In genomic region chr9:127388037-127388855, GRCh38 we compare ENCODE assay signal across 8 cellular contexts. TPM values are rescaled to one million over a fixed set of nuclear protein-coding genes. Genes with fewer than 3 reads are reported as not detected.
DNase-seq lines count a peak whose midpoint lies in the region; ATAC-seq lines count a peak whose summit lies in the region.

No MANE protein-coding gene starts in this region.

- peak; percentile 84 for DNase-seq in AG08396 (ENCODE audit: low spot score)
- DNase-seq in HPDE6-E6E7 (ENCODE audit: extremely low spot score): peak; percentile 84
- DNase-seq in activated CD4-positive, CD25-positive, alpha-beta regulatory T cell treated with anti-CD3 and anti-CD28 coated beads, Interleukin-2, amount 50 U/mL, for 16 hours (ENCODE audit: low read depth, low spot score): peak; percentile 70
- peak; percentile 75 to 89 for DNase-seq in central memory CD8-positive, alpha-beta T cell (ENCODE audit: low spot score in 2 of 2)
- peak; percentile 64 to 98 (median 92) for DNase-seq in naive thymus-derived CD8-positive, alpha-beta T cell
- DNase-seq in NCI-H2171 (lab: John Stamatoyannopoulos, UW): no peak

- H3K27me3 Mint-ChIP-seq in central memory CD8-positive, alpha-beta T cell: peaks cover 66% of the 10 kb centered on the region
- peaks cover 52 to 80% (median 61%) of the 10 kb centered on the region in 5 donors for H3K27me3 Mint-ChIP-seq in naive thymus-derived CD8-positive, alpha-beta T cell
- H3K27me3 Mint-ChIP-seq in stimulated activated naive CD8-positive, alpha-beta T cell treated with anti-CD3 and anti-CD28 coated beads, Interleukin-15, Interleukin-2, amounts not matched to agents 100 ng/mL and 50 ng/mL, for 24 hours: peaks cover 82% of the 10 kb centered on the region

- ATAC-seq in GM19467 (IDR thresholded peaks at IDR 0.05; ENCODE audit: unreplicated experiment): peak; percentile 48
- peak; percentile 99 for ATAC-seq in central memory CD8-positive, alpha-beta T cell (replicated peaks; ENCODE audit: extremely low read depth, poor library complexity, severe bottlenecking)
- peak; percentile 98 for ATAC-seq in naive thymus-derived CD8-positive, alpha-beta T cell

- peak overlapping the region; percentile 80 for H3K27ac Mint-ChIP-seq in central memory CD8-positive, alpha-beta T cell (ENCODE audit: low read depth)
- peak overlapping the region; percentile 9 to 90 (median 60) for H3K27ac Mint-ChIP-seq in naive thymus-derived CD8-positive, alpha-beta T cell
- peak overlapping the region; percentile 85 for H3K27ac Mint-ChIP-seq in stimulated activated naive CD8-positive, alpha-beta T cell treated with anti-CD3 and anti-CD28 coated beads, Interleukin-15, Interleukin-2, amounts not matched to agents 100 ng/mL and 50 ng/mL, for 24 hours

- POLR2A ChIA-PET in naive thymus-derived CD8-positive, alpha-beta T cell (lab: Charles Lee): interaction anchor here (0.7 to 1.4 kb wide), 8 partner anchors 9 to 475 kb away, joined by 3 to 10 read pairs (median 4); partner anchors contain the start of genes LRSAM1, RPL12, SLC2A8 and ZNF79

- H3K36me3 Mint-ChIP-seq in central memory CD8-positive, alpha-beta T cell (ENCODE audit: insufficient read depth): peaks cover 6% of the 10 kb centered on the region
- H3K36me3 Mint-ChIP-seq in naive thymus-derived CD8-positive, alpha-beta T cell: peaks cover 0 to 4% (median 0%) of the 10 kb centered on the region in 3 donors
- H3K36me3 Mint-ChIP-seq in stimulated activated naive CD8-positive, alpha-beta T cell treated with anti-CD3 and anti-CD28 coated beads, Interleukin-15, Interleukin-2, amounts not matched to agents 100 ng/mL and 50 ng/mL, for 24 hours (ENCODE audit: low read depth): no peaks in the 10 kb centered on the region

- peaks cover 16% of the 10 kb centered on the region for H3K4me1 Mint-ChIP-seq in central memory CD8-positive, alpha-beta T cell
- H3K4me1 Mint-ChIP-seq in naive thymus-derived CD8-positive, alpha-beta T cell: peaks cover 20 to 35% (median 26%) of the 10 kb centered on the region in 4 donors
- H3K4me1 Mint-ChIP-seq in stimulated activated naive CD8-positive, alpha-beta T cell treated with anti-CD3 and anti-CD28 coated beads, Interleukin-15, Interleukin-2, amounts not matched to agents 100 ng/mL and 50 ng/mL, for 24 hours (ENCODE audit: low read depth): peaks cover 34% of the 10 kb centered on the region

- H3K4me3 Mint-ChIP-seq in central memory CD8-positive, alpha-beta T cell: peak overlapping the region; percentile 36
- peak overlapping the region; percentile 0 to 86 (median 34) for H3K4me3 Mint-ChIP-seq in naive thymus-derived CD8-positive, alpha-beta T cell
- peak overlapping the region; percentile 62 for H3K4me3 Mint-ChIP-seq in stimulated activated naive CD8-positive, alpha-beta T cell treated with anti-CD3 and anti-CD28 coated beads, Interleukin-15, Interleukin-2, amounts not matched to agents 100 ng/mL and 50 ng/mL, for 24 hours

- no peaks in the 10 kb centered on the region for H3K9me3 Mint-ChIP-seq in central memory CD8-positive, alpha-beta T cell
- peaks cover 0 to 2% (median 0%) of the 10 kb centered on the region in 9 donors for H3K9me3 Mint-ChIP-seq in naive thymus-derived CD8-positive, alpha-beta T cell
- no peaks in the 10 kb centered on the region for H3K9me3 Mint-ChIP-seq in stimulated activated naive CD8-positive, alpha-beta T cell treated with anti-CD3 and anti-CD28 coated beads, Interleukin-15, Interleukin-2, amounts not matched to agents 100 ng/mL and 50 ng/mL, for 24 hours

RNA-seq across cellular contexts. Expression of gene SLC2A8, which starts 8.7 kb away (rescaled TPM):
- total RNA-seq in naive thymus-derived CD8-positive, alpha-beta T cell: under 1 TPM; 0.19 to 0.39 TPM
- 1 to 10 TPM in 1 of 3 donors, not detected in 2; 1.2 TPM for polyA plus RNA-seq in naive thymus-derived CD8-positive, alpha-beta T cell

RNA-seq across cellular contexts. Expression of gene ZNF79, which starts 35.9 kb away (rescaled TPM):
- 10 to 100 TPM; 15.2 to 17.2 TPM for total RNA-seq in naive thymus-derived CD8-positive, alpha-beta T cell
- polyA plus RNA-seq in naive thymus-derived CD8-positive, alpha-beta T cell: 1 to 10 TPM; 3.3 to 6.6 (median 4.9) TPM

Comparison
In these comparisons a context has a peak if more than half of its experiments do, and no peak if none do; other contexts are left out.
1. ATAC-seq: peak in every context shown above with its lines; median percentile 99 in central memory CD8-positive, alpha-beta T cell; 98 in naive thymus-derived CD8-positive, alpha-beta T cell; 48 in GM19467.